In the genomic region with DNA sequence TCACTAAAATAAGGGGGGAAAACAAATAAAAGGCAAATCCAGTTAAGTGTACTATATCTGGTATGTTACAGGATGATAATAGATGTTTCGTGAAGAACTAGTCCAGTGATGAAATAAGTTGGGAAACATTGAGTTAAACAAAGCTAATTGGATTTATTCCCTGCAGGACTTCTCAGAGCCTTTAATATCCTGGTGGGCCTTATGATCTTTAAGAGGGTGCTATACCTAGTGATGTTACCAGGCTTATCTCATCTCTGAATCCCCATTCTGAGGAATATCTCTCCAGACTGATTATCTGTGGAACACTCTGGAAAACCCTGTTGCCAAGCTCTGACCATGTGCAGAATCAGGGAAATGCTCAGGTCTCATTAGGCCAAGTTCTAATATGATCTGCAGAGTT, we compare ENCODE assay signal across 8 cellular contexts.
"Had no signal": no experiment of that assay in that cellular context is flagged by ENCODE, and none has a peak within 500 bp of the region (broad histone marks: within the 10 kb centered on the region; RNA-seq: fewer than 3 reads in every experiment).

No MANE protein-coding gene starts in this region.

- H3K4me3 Mint-ChIP-seq: GM23338, H9, HFFc6, IgD-negative memory B cell had no signal

- ATAC-seq: HepG2 had no signal

- H3K36me3 Mint-ChIP-seq: IgD-negative memory B cell had no signal

- DNase-seq: H9, HCEC 1CT, HFFc6, KG1 had no signal

- H3K27ac ChIP-seq: HL-60 had no signal

- H3K27ac Mint-ChIP-seq: GM23338, H9, HFFc6, IgD-negative memory B cell had no signal

- H3K4me1 Mint-ChIP-seq: IgD-negative memory B cell had no signal

- H3K9me3 Mint-ChIP-seq: GM23338, H9 had no signal

- H3K4me3 ChIP-seq: GM23338 had no signal
